8 cellular contexts compared by ENCODE assay signal in the genomic region with DNA sequence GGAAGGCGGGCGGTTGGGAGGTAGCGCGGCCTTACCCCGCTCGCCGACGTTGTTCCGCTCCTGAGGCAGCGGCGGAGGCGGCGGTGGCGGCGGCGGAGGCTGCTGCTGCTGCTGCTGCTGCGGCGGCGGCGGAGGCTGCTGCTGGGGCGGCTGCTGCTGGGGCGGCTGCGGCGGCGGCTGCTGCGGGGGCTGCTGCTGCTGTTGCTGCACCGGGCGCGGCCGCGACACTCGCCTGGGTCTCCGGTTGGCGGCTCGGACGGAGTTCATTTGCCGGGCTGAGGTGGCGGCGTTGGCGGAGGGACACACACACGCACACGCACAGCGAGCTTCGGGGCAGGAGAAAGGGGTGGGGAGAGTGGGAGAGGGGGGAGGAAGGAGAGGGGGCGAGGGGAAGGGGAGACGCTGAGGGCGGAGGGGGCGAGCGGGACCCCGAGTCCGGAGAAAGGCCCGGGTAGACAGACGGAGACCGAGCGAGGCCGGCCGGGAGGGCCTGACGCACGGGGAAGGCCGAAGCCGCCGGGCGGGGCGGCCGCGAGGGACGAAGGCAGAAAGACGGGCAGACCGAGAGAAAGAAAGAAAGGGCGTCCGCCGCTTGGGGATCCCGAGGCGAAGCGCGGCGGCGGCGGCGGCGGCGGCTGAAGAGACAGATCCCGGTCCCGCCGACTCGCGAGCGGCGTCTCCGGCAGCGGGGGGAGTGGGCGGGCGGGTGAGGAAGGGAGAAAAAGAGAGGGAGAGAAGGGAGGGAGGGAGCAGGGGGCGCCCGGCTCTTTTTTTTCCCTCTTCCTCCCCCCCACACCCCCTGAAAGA. TPM values are rescaled to one million over a fixed set of nuclear protein-coding genes. Genes with fewer than 3 reads are reported as not detected.
DNase-seq lines count a peak whose midpoint lies in the region; ATAC-seq and TF ChIP-seq lines count a peak whose summit lies in the region.

No MANE protein-coding gene starts in this region.

- DNase-seq in NCI-H526 (lab: John Stamatoyannopoulos, UW), result peak; percentile 75 to 85
- DNase-seq in activated CD8-positive, alpha-beta memory T cell treated with anti-CD3 and anti-CD28 coated beads, Interleukin-2, amount 50 U/mL, for 4 hours, result peak; percentile 61
- peak; percentile 81 for DNase-seq in endodermal cell
- peak; percentile 83 for DNase-seq in midbrain (lab: John Stamatoyannopoulos, UW)
- DNase-seq in stimulated activated CD8-positive, alpha-beta memory T cell treated with anti-CD3 and anti-CD28 coated beads, Interleukin-4, amount 100 ng/mL, for 4 hours (ENCODE audit: low read depth in 2 of 2, low spot score in 1 of 2), result peak; percentile 29 to 40

- peak overlapping the region; percentile 93 for H3K27ac Mint-ChIP-seq in endodermal cell

- WGBS in endodermal cell (ENCODE audit: insufficient coverage in 1 of 2, insufficient read length in 1 of 2), 2 experiments, result 0% methylated on average over 11 to 78 of the region's 95 CpGs

- H3K4me1 ChIP-seq in endodermal cell (ENCODE audit: control insufficient read depth, insufficient read depth, low read length), result no peaks in the 10 kb centered on the region

- no peaks in the 10 kb centered on the region for H3K36me3 Mint-ChIP-seq in endodermal cell (ENCODE audit: low read depth)

- no peak for TF ChIP-seq POLR2A in GM18505 (IDR thresholded peaks at IDR 0.05; ENCODE audit: borderline replicate concordance, extremely low read depth, insufficient read depth, insufficient read length)

- H3K27me3 ChIP-seq in endodermal cell (ENCODE audit: control insufficient read depth, insufficient read depth, low read length, poor library complexity, severe bottlenecking), result no peaks in the 10 kb centered on the region

- TF ChIP-seq CTCF in endodermal cell (conservative IDR thresholded peaks at IDR 0.05), result no peak

- peak; percentile 8 for ATAC-seq in GM18505 (IDR thresholded peaks at IDR 0.05; ENCODE audit: unreplicated experiment)
- peak; percentile 11 for ATAC-seq in HG02852 (IDR thresholded peaks at IDR 0.05; ENCODE audit: unreplicated experiment)
- no peak for ATAC-seq in GM21367 (IDR thresholded peaks at IDR 0.05; ENCODE audit: unreplicated experiment)

- H3K36me3 ChIP-seq in endodermal cell (ENCODE audit: control insufficient read depth, insufficient read depth, low read length), result no peaks in the 10 kb centered on the region

- no peaks in the 10 kb centered on the region for H3K9me3 Mint-ChIP-seq in endodermal cell

- peak overlapping the region; percentile 82 for H3K4me3 ChIP-seq in endodermal cell (ENCODE audit: low read length)

- H3K4me1 Mint-ChIP-seq in endodermal cell, result peaks cover 17% of the 10 kb centered on the region

- peak overlapping the region; percentile 96 for H3K27ac ChIP-seq in endodermal cell (ENCODE audit: low read depth, low read length)

- H3K27me3 Mint-ChIP-seq in endodermal cell (ENCODE audit: insufficient read depth), result no peaks in the 10 kb centered on the region

- no peaks in the 10 kb centered on the region for H3K9me3 ChIP-seq in endodermal cell (ENCODE audit: control insufficient read depth, low read length)

- H3K9ac ChIP-seq in endodermal cell (ENCODE audit: extremely low read depth, low read length, poor library complexity, severe bottlenecking), result peak overlapping the region; percentile 85

- peak overlapping the region; percentile 96 for H3K4me3 Mint-ChIP-seq in endodermal cell

RNA-seq across cellular contexts. Expression of a gene that starts 0.6 kb away (rescaled TPM):
- total RNA-seq in endodermal cell, result 10 to 100 TPM; 71.9 to 84.5 TPM
- polyA plus RNA-seq in endodermal cell (2013, experiment 1 of 2), result 62.9 TPM
- 60.6 TPM for polyA plus RNA-seq in endodermal cell (2013, experiment 2 of 2)
